23 cellular contexts compared by ENCODE assay signal in the genomic region with DNA sequence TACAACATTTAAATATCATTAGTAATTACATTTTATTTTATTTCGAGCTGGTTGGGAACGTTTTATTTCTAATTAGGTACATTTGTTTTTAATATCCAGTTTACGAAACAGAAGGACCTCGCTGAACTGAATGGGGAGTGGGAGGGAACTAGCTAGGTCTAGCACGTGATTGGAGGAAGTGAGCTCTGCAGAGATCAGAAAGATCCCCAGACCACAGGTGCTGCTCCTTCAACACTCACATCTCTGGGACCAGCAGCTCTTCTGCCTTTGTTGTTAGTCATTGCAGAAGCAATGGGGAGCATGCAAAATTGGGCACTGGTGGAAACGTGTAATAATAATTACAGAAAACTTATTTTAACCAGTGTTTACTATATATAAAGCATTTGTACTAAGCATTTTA.
DNase-seq lines count a peak whose midpoint lies in the region; ATAC-seq, FAIRE-seq and TF ChIP-seq lines count a peak whose summit lies in the region.
"Had no signal": no experiment of that assay in that cellular context is flagged by ENCODE, and none has a peak within 500 bp of the region (broad histone marks: within the 10 kb centered on the region; RNA-seq: fewer than 3 reads in every experiment).

No MANE protein-coding gene starts in this region.

- TF ChIP-seq CTCF in WERI-Rb-1 (IDR thresholded peaks at IDR 0.05; ENCODE audit: low read depth, low read length): no peak
- no peak for TF ChIP-seq CTCF in right lobe of liver (IDR thresholded peaks at IDR 0.05)

- no peaks in the 10 kb centered on the region for H3K9me2 ChIP-seq in Karpas-422 (replicated peaks; ENCODE audit: insufficient read depth, low read length)

- H3K4me1 ChIP-seq in Karpas-422 (ENCODE audit: low read length) (peaks cover 37% of the 10 kb centered on the region), right lobe of liver (peaks cover 0 to 5% (median 0%) of the 10 kb centered on the region in 4 donors)
- H3K4me1 ChIP-seq: Peyer's patch had no signal

- H3K27ac Mint-ChIP-seq in activated CD4-positive, alpha-beta T cell treated with anti-CD3 and anti-CD28 coated beads for 36 hours: no peak overlapping the region
- H3K27ac Mint-ChIP-seq: activated naive CD8-positive, alpha-beta T cell; activated T-cell treated with anti-CD3 and anti-CD28 coated beads, Interleukin-2, amount 50 U/mL, for 72 hours; B cell; effector memory CD8-positive, alpha-beta T cell had no signal

- peaks cover 21% of the 10 kb centered on the region for H3K27me3 Mint-ChIP-seq in activated CD4-positive, alpha-beta T cell treated with anti-CD3 and anti-CD28 coated beads for 36 hours

- no peaks in the 10 kb centered on the region for H3K9me3 ChIP-seq in WERI-Rb-1 (ENCODE audit: severe bottlenecking)
- H3K9me3 ChIP-seq in Karpas-422 (ENCODE audit: low read length): peaks cover 7% of the 10 kb centered on the region; the same call in 1 of the 2 replicates
- H3K9me3 ChIP-seq in right lobe of liver: no peaks in the 10 kb centered on the region
- H3K9me3 ChIP-seq: Peyer's patch had no signal

- intact Hi-C loops in activated CD4-positive, alpha-beta T cell treated with anti-CD3 and anti-CD28 coated beads for 36 hours (cut with DNase I, micrococcal nuclease): no loop called here
- intact Hi-C loops in right lobe of liver (cut with DNase I): no loop called here

- H3K4me1 Mint-ChIP-seq in activated CD4-positive, alpha-beta T cell treated with anti-CD3 and anti-CD28 coated beads for 36 hours: no peaks in the 10 kb centered on the region
- H3K4me1 Mint-ChIP-seq: B cell had no signal

- no peak overlapping the region for H2AFZ ChIP-seq in Karpas-422 (ENCODE audit: low read length)

- H3K27ac ChIP-seq in WERI-Rb-1 (no peak overlapping the region), Karpas-422 (ENCODE audit: low read length) (no peak overlapping the region), right lobe of liver (no peak overlapping the region)
- H3K27ac ChIP-seq: Peyer's patch, SK-N-MC had no signal

- 10% methylated on average over 6 of the region's 6 CpGs for WGBS in right lobe of liver (ENCODE audit: insufficient coverage, low coverage, low lambda C conversion rate, missing lambda C conversion rate)

- H3K4me3 Mint-ChIP-seq in activated CD4-positive, alpha-beta T cell treated with anti-CD3 and anti-CD28 coated beads for 36 hours: no peak overlapping the region
- H3K4me3 Mint-ChIP-seq: activated naive CD8-positive, alpha-beta T cell; activated T-cell treated with anti-CD3 and anti-CD28 coated beads, Interleukin-2, amount 50 U/mL, for 72 hours; B cell; effector memory CD8-positive, alpha-beta T cell had no signal

- H3K27me3 ChIP-seq in WERI-Rb-1 (ENCODE audit: insufficient read depth, low read depth, severe bottlenecking): no peaks in the 10 kb centered on the region
- H3K27me3 ChIP-seq in Karpas-422 (ENCODE audit: low read length): no peaks in the 10 kb centered on the region; the same call in 1 of the 2 replicates
- H3K27me3 ChIP-seq in right lobe of liver: no peaks in the 10 kb centered on the region
- H3K27me3 ChIP-seq: Peyer's patch had no signal

- no peaks in the 10 kb centered on the region for H3K9me3 Mint-ChIP-seq in activated CD4-positive, alpha-beta T cell treated with anti-CD3 and anti-CD28 coated beads for 36 hours (ENCODE audit: low read depth)

- no peak overlapping the region for H3K4me2 ChIP-seq in Karpas-422 (ENCODE audit: low read depth, low read length, poor library complexity, severe bottlenecking)

- TF ChIP-seq POLR2A in right lobe of liver (IDR thresholded peaks at IDR 0.05): no peak

- CTCF ChIA-PET in activated CD4-positive, alpha-beta T cell treated with anti-CD3 and anti-CD28 coated beads for 36 hours (lab: Charles Lee): no interaction called here

- H3K36me3 Mint-ChIP-seq in activated CD4-positive, alpha-beta T cell treated with anti-CD3 and anti-CD28 coated beads for 36 hours (ENCODE audit: low read depth): no peaks in the 10 kb centered on the region
- H3K36me3 Mint-ChIP-seq: activated naive CD8-positive, alpha-beta T cell had no signal

- H3K4me3 ChIP-seq in WERI-Rb-1 (ENCODE audit: low read depth, low read length): no peak overlapping the region
- H3K4me3 ChIP-seq in Karpas-422 (ENCODE audit: low read length): no peak overlapping the region
- no peak overlapping the region for H3K4me3 ChIP-seq in right lobe of liver
- H3K4me3 ChIP-seq: Peyer's patch, SK-N-MC had no signal

- no peaks in the 10 kb centered on the region for H4K20me1 ChIP-seq in Karpas-422 (ENCODE audit: insufficient read depth, low read depth, low read length)

- POLR2A ChIA-PET in activated CD4-positive, alpha-beta T cell treated with anti-CD3 and anti-CD28 coated beads for 36 hours (lab: Charles Lee): no interaction called here

- DNase-seq in activated CD4-positive, alpha-beta T cell treated with anti-CD3 and anti-CD28 coated beads for 36 hours: no peak
- DNase-seq in activated CD4-positive, alpha-beta T cell treated with anti-CD3 and anti-CD28 coated beads for 48 hours: no peak
- DNase-seq in WERI-Rb-1 (peak; percentile 39), iPS-NIHi7 (ENCODE audit: extremely low spot score) (peak; percentile 69), urothelium cell line (ENCODE audit: low spot score) (peak; percentile 52), HT-29 (ENCODE audit: low spot score) (no peak), Karpas-422 (no peak), right lobe of liver (no peak)
- DNase-seq: activated CD4-positive, CD25-positive, alpha-beta regulatory T cell; activated T-cell treated with anti-CD3 and anti-CD28 coated beads, Interleukin-2, amount 50 U/mL, for 72 hours; effector memory CD8-positive, alpha-beta T cell; KG1; left ventricle myocardium superior; NCI-H187 treated with DMSO at 0.1 percent for 48 hours; NCI-H345; nucleus accumbens; Peyer's patch; stimulated activated CD4-positive, alpha-beta T cell treated with anti-CD3 and anti-CD28 coated beads, Interleukin-4, amount 100 ng/mL, for 24 hours had no signal

- H3K9ac ChIP-seq in Karpas-422 (ENCODE audit: low read length): no peak overlapping the region

- peak; percentile 42 for ATAC-seq in activated CD4-positive, alpha-beta T cell treated with anti-CD3 and anti-CD28 coated beads for 36 hours
- no peak for ATAC-seq in right lobe of liver
- ATAC-seq: effector memory CD8-positive, alpha-beta T cell; left ventricle myocardium superior had no signal

- no peaks in the 10 kb centered on the region for H3K79me2 ChIP-seq in Karpas-422 (ENCODE audit: low read length)

- no peak for FAIRE-seq in urothelium cell line (lab: Jason Lieb, UNC)
- FAIRE-seq: A204.1, G401.6 had no signal

- H3K36me3 ChIP-seq in WERI-Rb-1 (no peaks in the 10 kb centered on the region), Karpas-422 (ENCODE audit: insufficient read depth, low read length) (no peaks in the 10 kb centered on the region), right lobe of liver (no peaks in the 10 kb centered on the region)
- H3K36me3 ChIP-seq: Peyer's patch had no signal

Comparison
In these comparisons a context has a peak if more than half of its experiments do, and no peak if none do; other contexts are left out.
1. DNase-seq: peak in WERI-Rb-1 (single experiment), iPS-NIHi7 (single experiment) and urothelium cell line (single experiment); none in activated CD4-positive, alpha-beta T cell treated with anti-CD3 and anti-CD28 coated beads for 36 hours (single experiment), activated CD4-positive, alpha-beta T cell treated with anti-CD3 and anti-CD28 coated beads for 48 hours (single experiment), HT-29 (single experiment), Karpas-422 (single experiment) and right lobe of liver (0 of 3).